ENCODE assay signal across 8 cellular contexts in genomic region chr12:124917135-124917840, GRCh38. TPM values are rescaled to one million over a fixed set of nuclear protein-coding genes. Genes with fewer than 3 reads are reported as not detected.
DNase-seq lines count a peak whose midpoint lies in the region; ATAC-seq and TF ChIP-seq lines count a peak whose summit lies in the region.

No MANE protein-coding gene starts in this region.

- POLR2A ChIA-PET in MCF 10A (lab: Yijun Ruan, JAX), result interaction anchor here (0.5 to 31.0 kb wide), 14 partner anchors 3 to 923 kb away, joined by 3 to 2121 read pairs (median 4); partner anchors contain the start of genes BRI3BP and UBC

- peak; percentile 99 for DNase-seq in SW480 (ENCODE audit: low spot score)
- peak; percentile 100 for DNase-seq in MCF 10A (ENCODE audit: unreplicated experiment)
- DNase-seq in inferior parietal cortex (ENCODE audit: extremely low spot score), result peak; percentile 99
- DNase-seq in stimulated activated CD4-positive, alpha-beta T cell treated with anti-CD3 and anti-CD28 coated beads, Interleukin-15, amount 100 ng/mL, for 1 hour (ENCODE audit: low read depth in 1 of 2, low spot score in 1 of 2), result peak; percentile 76 to 80
- no peak for DNase-seq in NCI-H1436 (lab: John Stamatoyannopoulos, UW)
- DNase-seq in NCI-H82 (lab: John Stamatoyannopoulos, UW), result no peak

- no peak for TF ChIP-seq CTCF in MCF 10A (IDR thresholded peaks at IDR 0.05; ENCODE audit: unreplicated experiment)

- CTCF ChIA-PET in MCF 10A (lab: Yijun Ruan, JAX), result interaction anchor here (0.7 to 12.3 kb wide), 7 partner anchors 9 to 794 kb away, joined by 3 to 170 read pairs (median 5); no protein-coding TSS in a partner anchor

- peak; percentile 57 for ATAC-seq in GM18511 (IDR thresholded peaks at IDR 0.05; ENCODE audit: unreplicated experiment)
- ATAC-seq in HG02981 (IDR thresholded peaks at IDR 0.05; ENCODE audit: unreplicated experiment), result peak; percentile 48

- no TSS peak for BruUV-seq in MCF 10A (replicated peaks; lab: Mats Ljungman, UMichigan)

- H3K36me3 Mint-ChIP-seq in MCF 10A (ENCODE audit: insufficient read depth, unreplicated experiment), result peaks cover 55% of the 10 kb centered on the region

- H3K27me3 Mint-ChIP-seq in MCF 10A (ENCODE audit: insufficient read depth, unreplicated experiment), result no peaks in the 10 kb centered on the region

- no peaks in the 10 kb centered on the region for H3K9me3 Mint-ChIP-seq in MCF 10A (ENCODE audit: unreplicated experiment)

- intact Hi-C loops in MCF 10A (cut with micrococcal nuclease), result loop anchor here (1.0 kb wide), 1 partner anchor 10 kb away; no protein-coding TSS in a partner anchor

- peaks cover 44% of the 10 kb centered on the region for H3K4me1 Mint-ChIP-seq in MCF 10A (ENCODE audit: insufficient read depth, unreplicated experiment)

- peak overlapping the region; percentile 95 for H3K4me3 Mint-ChIP-seq in MCF 10A (ENCODE audit: unreplicated experiment)

- H3K27ac Mint-ChIP-seq in MCF 10A (ENCODE audit: low read depth, unreplicated experiment), result peak overlapping the region; percentile 100

RNA-seq across cellular contexts. Expression of gene UBC, which starts 2.8 kb away (rescaled TPM):
- total RNA-seq in MCF 10A (2022), result 1,485 and 1,602 TPM in 2 replicates

RNA-seq across cellular contexts. Expression of gene SCARB1, which starts 53.6 kb away (rescaled TPM):
- 48.2 and 71.0 TPM in 2 replicates for total RNA-seq in MCF 10A (2022)

Comparison
In these comparisons a context has a peak if more than half of its experiments do, and no peak if none do; other contexts are left out.
1. DNase-seq: peak in SW480 (single experiment), MCF 10A (single experiment), inferior parietal cortex (single experiment) and stimulated activated CD4-positive, alpha-beta T cell treated with anti-CD3 and anti-CD28 coated beads, Interleukin-15, amount 100 ng/mL, for 1 hour (2 of 2); none in NCI-H1436 (single experiment) and NCI-H82 (single experiment).